ENCODE assay signal across 12 cellular contexts in the genomic region with DNA sequence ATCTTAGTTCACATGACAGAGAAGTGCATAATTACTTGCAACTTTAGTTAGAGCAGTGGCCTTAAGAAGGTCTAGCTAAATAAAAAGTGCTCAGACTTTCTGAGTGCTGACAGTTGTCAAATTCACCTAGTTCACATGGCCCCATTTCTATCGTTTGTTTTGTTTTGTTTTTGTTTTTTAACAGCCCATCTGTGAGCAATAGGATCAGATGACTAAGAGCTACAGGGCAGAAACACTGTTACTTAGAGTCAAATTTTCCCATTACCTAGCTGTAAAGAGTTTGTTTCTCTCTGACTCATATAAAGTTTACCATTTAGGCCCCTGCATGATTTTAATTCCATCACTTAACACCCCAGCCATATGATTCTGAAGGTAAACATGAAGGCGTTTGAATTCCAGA. TPM values are rescaled to one million over a fixed set of nuclear protein-coding genes. Genes with fewer than 3 reads are reported as not detected.
DNase-seq lines count a peak whose midpoint lies in the region; ATAC-seq and TF ChIP-seq lines count a peak whose summit lies in the region.
"Had no signal": no experiment of that assay in that cellular context is flagged by ENCODE, and none has a peak within 500 bp of the region (broad histone marks: within the 10 kb centered on the region; RNA-seq: fewer than 3 reads in every experiment).

No MANE protein-coding gene starts in this region.

- H3K4me2 ChIP-seq in Karpas-422 (ENCODE audit: low read depth, low read length, poor library complexity, severe bottlenecking): no peak overlapping the region

- DNase-seq in RWPE2 (ENCODE audit: low spot score): no peak
- peak; percentile 33 for DNase-seq in fibroblast of gingiva (ENCODE audit: low read depth)
- no peak for DNase-seq in gastrocnemius medialis
- DNase-seq in NCI-H524 treated with DMSO at 0.1 percent for 48 hours (lab: John Stamatoyannopoulos, UW): no peak
- DNase-seq in CD14-positive monocyte (ENCODE audit: low spot score): no peak
- no peak for DNase-seq in Karpas-422
- no peak for DNase-seq in T-helper 2 cell treated with Interferon-gamma antibody and Interleukin-4, amounts not matched to agents 5 μg/mL and 100 μg/mL, for 36 hours (ENCODE audit: low spot score)
- DNase-seq: activated T-cell treated with anti-CD3 and anti-CD28 coated beads, Interleukin-2, amount 50 U/mL, for 1 hour; Caco-2; NCI-H226; WERI-Rb-1 had no signal

- no peak overlapping the region for H3K4me3 Mint-ChIP-seq in CD14-positive monocyte
- no peak overlapping the region for H3K4me3 Mint-ChIP-seq in T-helper 2 cell treated with Interferon-gamma antibody and Interleukin-4, amounts not matched to agents 5 μg/mL and 100 μg/mL, for 36 hours

- H3K79me2 ChIP-seq in Karpas-422 (ENCODE audit: low read length): no peaks in the 10 kb centered on the region

- peak overlapping the region; percentile 40 for H3K27ac ChIP-seq in RWPE2 (ENCODE audit: poor library complexity, severe bottlenecking)
- H3K27ac ChIP-seq in gastrocnemius medialis: peak overlapping the region; percentile 6 to 31 (median 20)
- no peak overlapping the region for H3K27ac ChIP-seq in Karpas-422 (ENCODE audit: low read length)
- H3K27ac ChIP-seq: WERI-Rb-1 had no signal

- H3K4me3 ChIP-seq in RWPE2 (ENCODE audit: severe bottlenecking) (no peak overlapping the region), gastrocnemius medialis (no peak overlapping the region), Karpas-422 (ENCODE audit: low read length) (no peak overlapping the region)

- no peaks in the 10 kb centered on the region for H4K20me1 ChIP-seq in Karpas-422 (ENCODE audit: insufficient read depth, low read depth, low read length)

- H3K4me1 ChIP-seq in RWPE2 (ENCODE audit: insufficient read depth, poor library complexity, severe bottlenecking): peaks cover 22% of the 10 kb centered on the region
- H3K4me1 ChIP-seq in gastrocnemius medialis: peaks cover 14 to 18% of the 10 kb centered on the region in 2 donors
- H3K4me1 ChIP-seq in Karpas-422 (ENCODE audit: low read length): no peaks in the 10 kb centered on the region

- peak; percentile 40 for ATAC-seq in GM19035 (IDR thresholded peaks at IDR 0.05; ENCODE audit: unreplicated experiment)
- peak; percentile 8; the same call in 1 of the 3 replicates for ATAC-seq in RWPE2 (ENCODE audit: low read depth)
- ATAC-seq in gastrocnemius medialis: no peak

- TF ChIP-seq POLR2A in gastrocnemius medialis (IDR thresholded peaks at IDR 0.05): no peak

- no peak overlapping the region for H3K9ac ChIP-seq in Karpas-422 (ENCODE audit: low read length)

- in situ Hi-C loops in gastrocnemius medialis (cut with MboI; ENCODE audit: low sequenced_read_pairs in 4 of 4): no loop called here

- peaks cover 99% of the 10 kb centered on the region for H3K36me3 ChIP-seq in RWPE2 (ENCODE audit: low read depth)
- H3K36me3 ChIP-seq in gastrocnemius medialis: peaks cover 0 to 5% of the 10 kb centered on the region in 2 donors
- no peaks in the 10 kb centered on the region for H3K36me3 ChIP-seq in Karpas-422 (ENCODE audit: insufficient read depth, low read length)
- H3K36me3 ChIP-seq: WERI-Rb-1 had no signal

- peaks cover 1 to 5% (median 3%) of the 10 kb centered on the region in 3 donors for H3K27me3 Mint-ChIP-seq in CD14-positive monocyte (ENCODE audit: low read depth in 3 of 3)
- H3K27me3 Mint-ChIP-seq in T-helper 2 cell treated with Interferon-gamma antibody and Interleukin-4, amounts not matched to agents 5 μg/mL and 100 μg/mL, for 36 hours (ENCODE audit: low read depth): peaks cover 13% of the 10 kb centered on the region

- TF ChIP-seq CTCF in RWPE2 (IDR thresholded peaks at IDR 0.05; ENCODE audit: poor library complexity, severe bottlenecking) (no peak), gastrocnemius medialis (IDR thresholded peaks at IDR 0.05 in 4 of 5, conservative IDR thresholded peaks at IDR 0.05 in 1 of 5) (no peak), CD14-positive monocyte (IDR thresholded peaks at IDR 0.05) (no peak)

- peaks cover 3 to 6% (median 4%) of the 10 kb centered on the region in 7 donors for H3K9me3 Mint-ChIP-seq in CD14-positive monocyte
- no peaks in the 10 kb centered on the region for H3K9me3 Mint-ChIP-seq in T-helper 2 cell treated with Interferon-gamma antibody and Interleukin-4, amounts not matched to agents 5 μg/mL and 100 μg/mL, for 36 hours

- peaks cover 2% of the 10 kb centered on the region for H3K9me3 ChIP-seq in RWPE2 (ENCODE audit: severe bottlenecking)
- no peaks in the 10 kb centered on the region for H3K9me3 ChIP-seq in gastrocnemius medialis
- H3K9me3 ChIP-seq in Karpas-422 (ENCODE audit: low read length): no peaks in the 10 kb centered on the region
- H3K9me3 ChIP-seq: Caco-2 had no signal

- no peak overlapping the region for H2AFZ ChIP-seq in Karpas-422 (ENCODE audit: low read length)

- intact Hi-C loops in gastrocnemius medialis (cut with DNase I; ENCODE audit: low total_unique reads) (no loop called here), CD14-positive monocyte (cut with micrococcal nuclease) (no loop called here)

- H3K9me2 ChIP-seq in Karpas-422 (replicated peaks; ENCODE audit: insufficient read depth, low read length): no peaks in the 10 kb centered on the region

- H3K27me3 ChIP-seq in RWPE2 (ENCODE audit: insufficient read depth, poor library complexity, severe bottlenecking) (no peaks in the 10 kb centered on the region), gastrocnemius medialis (no peaks in the 10 kb centered on the region), Karpas-422 (ENCODE audit: low read length) (no peaks in the 10 kb centered on the region; the same call in 1 of the 2 replicates)

- no peaks in the 10 kb centered on the region for H3K36me3 Mint-ChIP-seq in CD14-positive monocyte
- H3K36me3 Mint-ChIP-seq in T-helper 2 cell treated with Interferon-gamma antibody and Interleukin-4, amounts not matched to agents 5 μg/mL and 100 μg/mL, for 36 hours (ENCODE audit: low read depth): no peaks in the 10 kb centered on the region

- H3K27ac Mint-ChIP-seq in CD14-positive monocyte: no peak overlapping the region
- H3K27ac Mint-ChIP-seq in T-helper 2 cell treated with Interferon-gamma antibody and Interleukin-4, amounts not matched to agents 5 μg/mL and 100 μg/mL, for 36 hours: no peak overlapping the region

- peaks cover 2% of the 10 kb centered on the region for H3K4me1 Mint-ChIP-seq in CD14-positive monocyte
- no peaks in the 10 kb centered on the region for H3K4me1 Mint-ChIP-seq in T-helper 2 cell treated with Interferon-gamma antibody and Interleukin-4, amounts not matched to agents 5 μg/mL and 100 μg/mL, for 36 hours (ENCODE audit: low read depth)

RNA-seq across cellular contexts. Expression of gene CAV1, which starts 18.8 kb away (rescaled TPM):
- total RNA-seq in gastrocnemius medialis: 10 to 100 TPM; 64.7 to 87.8 (median 71.2) TPM
- polyA plus RNA-seq in CD14-positive monocyte: not detected
- total RNA-seq in Karpas-422 (2014; rRNA removed; shearing (Covaris generic); ENCODE audit: low replicate concordance): not detected in 2 replicates

RNA-seq across cellular contexts. Expression of gene CAV2, which starts 44.1 kb away (rescaled TPM):
- total RNA-seq in gastrocnemius medialis: 10 to 100 TPM; 12.7 to 26.2 (median 14.9) TPM
- polyA plus RNA-seq in CD14-positive monocyte: under 1 TPM in 1 of 2 donors, not detected in 1; 0.19 TPM
- 1.2 TPM in 1 of 2 replicates, not detected in the other for total RNA-seq in Karpas-422 (2014; rRNA removed; shearing (Covaris generic); ENCODE audit: low replicate concordance)

Comparison
In these comparisons a context has a peak if more than half of its experiments do, and no peak if none do; other contexts are left out.
1. ATAC-seq: peak in GM19035 (single experiment) and RWPE2 (single experiment); none in gastrocnemius medialis (0 of 2).
2. RNA of gene CAV1, which starts 18.8 kb away (total RNA-seq): 64.7 to 87.8 TPM in gastrocnemius medialis; not detected in Karpas-422; every median in the first group is over 10 times any median in the second.